Comparison of ENCODE assay signal across 1 cellular context in genomic region chr3:8964436-8965370, GRCh38.
TF ChIP-seq lines count a peak whose summit lies in the region.

No MANE protein-coding gene starts in this region.

TF ChIP-seq in WTC11, 78 proteins besides CTCF, POLR2A, EP300 and RAD21 (continued from another document):
- TF ChIP-seq AR (CRISPR knock-in tag; IDR thresholded peaks at IDR 0.05) (no peak), TP53 (CRISPR knock-in tag; IDR thresholded peaks at IDR 0.05) (no peak), ATF1 (CRISPR knock-in tag; IDR thresholded peaks at IDR 0.05) (no peak), ZBTB21 (CRISPR knock-in tag; IDR thresholded peaks at IDR 0.05; ENCODE audit: borderline replicate concordance) (no peak)
